Comparison of ENCODE assay signal across 9 cellular contexts in genomic region chr16:55118701-55119260, GRCh38.
"Had no signal": no experiment of that assay in that cellular context is flagged by ENCODE, and none has a peak within 500 bp of the region (broad histone marks: within the 10 kb centered on the region; RNA-seq: fewer than 3 reads in every experiment).

No MANE protein-coding gene starts in this region.

- H2AFZ ChIP-seq: GM23338 had no signal

- H3K4me3 ChIP-seq: GM23338, K562 had no signal

- DNase-seq: H9, HCEC 1CT, IMR-90, KG1 had no signal

- H3K27ac ChIP-seq: HL-60 had no signal

- FAIRE-seq: H1, H54, K562 had no signal

- H3K4me2 ChIP-seq: GM23338 had no signal

- H3K9me3 Mint-ChIP-seq: GM23338, H9 had no signal

- H3K4me3 Mint-ChIP-seq: GM23338, H9 had no signal

- H3K4me1 Mint-ChIP-seq: GM23338, H9 had no signal

- H3K27ac Mint-ChIP-seq: GM23338, H9 had no signal
